Comparison of ENCODE assay signal across 1 cellular context in the genomic region with DNA sequence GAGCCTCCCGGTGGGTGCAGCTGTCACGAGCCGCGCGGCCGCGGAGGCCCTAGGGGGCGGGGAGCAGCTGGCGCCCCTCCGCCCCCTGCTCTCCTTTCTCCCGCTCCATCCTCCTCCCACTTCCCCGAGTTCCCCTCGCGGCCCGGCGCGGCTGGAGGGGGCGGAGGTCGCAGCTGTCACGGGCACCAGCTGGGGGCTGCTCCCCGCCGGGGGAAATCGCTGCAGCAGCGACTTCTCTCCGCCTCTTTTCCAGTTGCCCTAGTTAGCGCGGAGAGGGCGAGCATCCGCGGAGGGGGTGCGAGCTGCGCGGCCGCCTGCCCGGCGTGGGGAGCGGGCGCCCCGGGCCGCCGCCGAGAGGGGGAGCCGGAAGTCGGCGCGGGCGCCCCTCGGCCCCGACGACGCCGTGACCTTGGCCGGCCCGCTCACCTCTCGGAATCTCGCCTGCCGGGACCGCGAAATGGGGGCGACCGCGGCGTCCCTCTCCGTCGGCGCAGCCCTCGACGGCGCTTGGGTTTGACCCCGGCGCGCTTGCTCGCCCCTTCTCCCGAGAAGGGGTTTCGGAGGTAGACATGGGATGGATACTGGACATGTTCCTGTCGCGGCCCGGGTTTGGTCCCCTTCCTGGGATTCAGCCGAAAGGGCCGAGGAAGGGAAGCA.
TF ChIP-seq lines count a peak whose summit lies in the region.

No MANE protein-coding gene starts in this region.

TF ChIP-seq in HepG2, 621 proteins besides CTCF, POLR2A, EP300 and RAD21 (continued from another document and continues in another):
- TF ChIP-seq, protein P1, sequence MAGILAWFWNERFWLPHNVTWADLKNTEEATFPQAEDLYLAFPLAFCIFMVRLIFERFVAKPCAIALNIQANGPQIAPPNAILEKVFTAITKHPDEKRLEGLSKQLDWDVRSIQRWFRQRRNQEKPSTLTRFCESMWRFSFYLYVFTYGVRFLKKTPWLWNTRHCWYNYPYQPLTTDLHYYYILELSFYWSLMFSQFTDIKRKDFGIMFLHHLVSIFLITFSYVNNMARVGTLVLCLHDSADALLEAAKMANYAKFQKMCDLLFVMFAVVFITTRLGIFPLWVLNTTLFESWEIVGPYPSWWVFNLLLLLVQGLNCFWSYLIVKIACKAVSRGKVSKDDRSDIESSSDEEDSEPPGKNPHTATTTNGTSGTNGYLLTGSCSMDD (CRISPR knock-in tag; IDR thresholded peaks at IDR 0.05) = no peak
- no peak for TF ChIP-seq ZSCAN30 (CRISPR knock-in tag; IDR thresholded peaks at IDR 0.05)
- TF ChIP-seq ZSCAN21 (CRISPR knock-in tag; IDR thresholded peaks at IDR 0.05; ENCODE audit: borderline replicate concordance) = peak; percentile 35; the same call in 1 of the 2 replicates
- peak; percentile 62; the same call in 1 of the 2 replicates for TF ChIP-seq CCDC6 (CRISPR knock-in tag; IDR thresholded peaks at IDR 0.05)
- no peak for TF ChIP-seq ZNF557 (CRISPR knock-in tag; IDR thresholded peaks at IDR 0.05)
- no peak for TF ChIP-seq TAF15 (IDR thresholded peaks at IDR 0.05; ENCODE audit: low read depth, low read length, poor library complexity, severe bottlenecking)
- TF ChIP-seq, protein P2, sequence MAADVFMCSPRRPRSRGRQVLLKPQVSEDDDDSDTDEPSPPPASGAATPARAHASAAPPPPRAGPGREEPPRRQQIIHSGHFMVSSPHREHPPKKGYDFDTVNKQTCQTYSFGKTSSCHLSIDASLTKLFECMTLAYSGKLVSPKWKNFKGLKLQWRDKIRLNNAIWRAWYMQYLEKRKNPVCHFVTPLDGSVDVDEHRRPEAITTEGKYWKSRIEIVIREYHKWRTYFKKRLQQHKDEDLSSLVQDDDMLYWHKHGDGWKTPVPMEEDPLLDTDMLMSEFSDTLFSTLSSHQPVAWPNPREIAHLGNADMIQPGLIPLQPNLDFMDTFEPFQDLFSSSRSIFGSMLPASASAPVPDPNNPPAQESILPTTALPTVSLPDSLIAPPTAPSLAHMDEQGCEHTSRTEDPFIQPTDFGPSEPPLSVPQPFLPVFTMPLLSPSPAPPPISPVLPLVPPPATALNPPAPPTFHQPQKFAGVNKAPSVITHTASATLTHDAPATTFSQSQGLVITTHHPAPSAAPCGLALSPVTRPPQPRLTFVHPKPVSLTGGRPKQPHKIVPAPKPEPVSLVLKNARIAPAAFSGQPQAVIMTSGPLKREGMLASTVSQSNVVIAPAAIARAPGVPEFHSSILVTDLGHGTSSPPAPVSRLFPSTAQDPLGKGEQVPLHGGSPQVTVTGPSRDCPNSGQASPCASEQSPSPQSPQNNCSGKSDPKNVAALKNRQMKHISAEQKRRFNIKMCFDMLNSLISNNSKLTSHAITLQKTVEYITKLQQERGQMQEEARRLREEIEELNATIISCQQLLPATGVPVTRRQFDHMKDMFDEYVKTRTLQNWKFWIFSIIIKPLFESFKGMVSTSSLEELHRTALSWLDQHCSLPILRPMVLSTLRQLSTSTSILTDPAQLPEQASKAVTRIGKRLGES (CRISPR knock-in tag; IDR thresholded peaks at IDR 0.05; ENCODE audit: borderline replicate concordance) = no peak
- 0 out of 2 replicates have a peak, but pooled peaks have one; percentile 38 for TF ChIP-seq NRL (CRISPR knock-in tag; IDR thresholded peaks at IDR 0.05; ENCODE audit: borderline replicate concordance)
- TF ChIP-seq GFI1 (CRISPR knock-in tag; IDR thresholded peaks at IDR 0.05; ENCODE audit: borderline replicate concordance) = no peak
- no peak for TF ChIP-seq CBX2 (IDR thresholded peaks at IDR 0.05; ENCODE audit: low read depth, low read length)
- TF ChIP-seq CBX2 (CRISPR knock-in tag; IDR thresholded peaks at IDR 0.05; ENCODE audit: low read depth) = no peak
- TF ChIP-seq HNRNPH1 (optimal IDR thresholded peaks at IDR 0.05; ENCODE audit: low read depth, low read length) = no peak
- peak; percentile 16; the same call in 1 of the 2 replicates for TF ChIP-seq ZNF784 (CRISPR knock-in tag; IDR thresholded peaks at IDR 0.05; ENCODE audit: borderline replicate concordance)
- TF ChIP-seq SKIL (CRISPR knock-in tag; IDR thresholded peaks at IDR 0.05; ENCODE audit: borderline replicate concordance) = no peak
- no peak for TF ChIP-seq MBNL3 (CRISPR knock-in tag; conservative IDR thresholded peaks at IDR 0.05)
- TF ChIP-seq FOXK2 (IDR thresholded peaks at IDR 0.05) = no peak
- no peak for TF ChIP-seq ZNF704 (CRISPR knock-in tag; IDR thresholded peaks at IDR 0.05; ENCODE audit: borderline replicate concordance)
- TF ChIP-seq SKI (IDR thresholded peaks at IDR 0.05; ENCODE audit: partially characterized antibody) = peak; percentile 17
- peak; percentile 58; the same call in 1 of the 2 replicates for TF ChIP-seq ARNT2 (CRISPR knock-in tag; IDR thresholded peaks at IDR 0.05; ENCODE audit: low read depth)
- TF ChIP-seq MXD3 (CRISPR knock-in tag; IDR thresholded peaks at IDR 0.05) = peak; percentile 64; the same call in 1 of the 2 replicates
- no peak for TF ChIP-seq NAIF1 (CRISPR knock-in tag; IDR thresholded peaks at IDR 0.05; ENCODE audit: borderline replicate concordance)
- TF ChIP-seq ATF5 (CRISPR knock-in tag; IDR thresholded peaks at IDR 0.05; ENCODE audit: low read depth) = no peak
- TF ChIP-seq ATAD3A (CRISPR knock-in tag; IDR thresholded peaks at IDR 0.05) = no peak
- TF ChIP-seq, protein P3, sequence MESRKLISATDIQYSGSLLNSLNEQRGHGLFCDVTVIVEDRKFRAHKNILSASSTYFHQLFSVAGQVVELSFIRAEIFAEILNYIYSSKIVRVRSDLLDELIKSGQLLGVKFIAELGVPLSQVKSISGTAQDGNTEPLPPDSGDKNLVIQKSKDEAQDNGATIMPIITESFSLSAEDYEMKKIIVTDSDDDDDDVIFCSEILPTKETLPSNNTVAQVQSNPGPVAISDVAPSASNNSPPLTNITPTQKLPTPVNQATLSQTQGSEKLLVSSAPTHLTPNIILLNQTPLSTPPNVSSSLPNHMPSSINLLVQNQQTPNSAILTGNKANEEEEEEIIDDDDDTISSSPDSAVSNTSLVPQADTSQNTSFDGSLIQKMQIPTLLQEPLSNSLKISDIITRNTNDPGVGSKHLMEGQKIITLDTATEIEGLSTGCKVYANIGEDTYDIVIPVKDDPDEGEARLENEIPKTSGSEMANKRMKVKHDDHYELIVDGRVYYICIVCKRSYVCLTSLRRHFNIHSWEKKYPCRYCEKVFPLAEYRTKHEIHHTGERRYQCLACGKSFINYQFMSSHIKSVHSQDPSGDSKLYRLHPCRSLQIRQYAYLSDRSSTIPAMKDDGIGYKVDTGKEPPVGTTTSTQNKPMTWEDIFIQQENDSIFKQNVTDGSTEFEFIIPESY (CRISPR knock-in tag; IDR thresholded peaks at IDR 0.05) = no peak
- TF ChIP-seq KDM1A (CRISPR knock-in tag; IDR thresholded peaks at IDR 0.05) = no peak
- no peak for TF ChIP-seq CEBPG (CRISPR knock-in tag; IDR thresholded peaks at IDR 0.05)
- no peak for TF ChIP-seq SALL2 (CRISPR knock-in tag; IDR thresholded peaks at IDR 0.05)
- no peak for TF ChIP-seq SP4 (CRISPR knock-in tag; IDR thresholded peaks at IDR 0.05)
- no peak for TF ChIP-seq ZNF781 (CRISPR knock-in tag; IDR thresholded peaks at IDR 0.05; ENCODE audit: borderline replicate concordance, not compliant biosample characterization)
- TF ChIP-seq CEBPB (IDR thresholded peaks at IDR 0.05; ENCODE audit: borderline replicate concordance, low read depth, low read length) = no peak
- TF ChIP-seq JUND (CRISPR knock-in tag; IDR thresholded peaks at IDR 0.05) = no peak
- peak; percentile 49; the same call in 1 of the 2 replicates for TF ChIP-seq SPEN (CRISPR knock-in tag; IDR thresholded peaks at IDR 0.05; ENCODE audit: low read depth)
- no peak for TF ChIP-seq ZNF441 (CRISPR knock-in tag; IDR thresholded peaks at IDR 0.05; ENCODE audit: borderline replicate concordance)
- TF ChIP-seq ZFAT (CRISPR knock-in tag; conservative IDR thresholded peaks at IDR 0.05) = no peak
- TF ChIP-seq, protein P4, sequence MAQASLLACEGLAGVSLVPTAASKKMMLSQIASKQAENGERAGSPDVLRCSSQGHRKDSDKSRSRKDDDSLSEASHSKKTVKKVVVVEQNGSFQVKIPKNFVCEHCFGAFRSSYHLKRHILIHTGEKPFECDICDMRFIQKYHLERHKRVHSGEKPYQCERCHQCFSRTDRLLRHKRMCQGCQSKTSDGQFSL (CRISPR knock-in tag; IDR thresholded peaks at IDR 0.05) = no peak
- TF ChIP-seq, protein P5, sequence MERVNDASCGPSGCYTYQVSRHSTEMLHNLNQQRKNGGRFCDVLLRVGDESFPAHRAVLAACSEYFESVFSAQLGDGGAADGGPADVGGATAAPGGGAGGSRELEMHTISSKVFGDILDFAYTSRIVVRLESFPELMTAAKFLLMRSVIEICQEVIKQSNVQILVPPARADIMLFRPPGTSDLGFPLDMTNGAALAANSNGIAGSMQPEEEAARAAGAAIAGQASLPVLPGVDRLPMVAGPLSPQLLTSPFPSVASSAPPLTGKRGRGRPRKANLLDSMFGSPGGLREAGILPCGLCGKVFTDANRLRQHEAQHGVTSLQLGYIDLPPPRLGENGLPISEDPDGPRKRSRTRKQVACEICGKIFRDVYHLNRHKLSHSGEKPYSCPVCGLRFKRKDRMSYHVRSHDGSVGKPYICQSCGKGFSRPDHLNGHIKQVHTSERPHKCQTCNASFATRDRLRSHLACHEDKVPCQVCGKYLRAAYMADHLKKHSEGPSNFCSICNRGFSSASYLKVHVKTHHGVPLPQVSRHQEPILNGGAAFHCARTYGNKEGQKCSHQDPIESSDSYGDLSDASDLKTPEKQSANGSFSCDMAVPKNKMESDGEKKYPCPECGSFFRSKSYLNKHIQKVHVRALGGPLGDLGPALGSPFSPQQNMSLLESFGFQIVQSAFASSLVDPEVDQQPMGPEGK (CRISPR knock-in tag; IDR thresholded peaks at IDR 0.05) = peak; percentile 78
- TF ChIP-seq SOX13 (IDR thresholded peaks at IDR 0.05) = no peak
- no peak for TF ChIP-seq SOX13 (CRISPR knock-in tag; conservative IDR thresholded peaks at IDR 0.05 in 1 of 2, IDR thresholded peaks at IDR 0.05 in 1 of 2)
- TF ChIP-seq SRSF4 (IDR thresholded peaks at IDR 0.05; ENCODE audit: low read depth, low read length, poor library complexity, severe bottlenecking) = no peak
- TF ChIP-seq AHR (CRISPR knock-in tag; IDR thresholded peaks at IDR 0.05) = no peak
- no peak for TF ChIP-seq ADNP (CRISPR knock-in tag; IDR thresholded peaks at IDR 0.05)
- no peak for TF ChIP-seq POLR2AphosphoS5 (IDR thresholded peaks at IDR 0.05; ENCODE audit: low read depth, low read length)
- TF ChIP-seq SNRNP70 (IDR thresholded peaks at IDR 0.05; ENCODE audit: low read depth, low read length) = no peak
- no peak for TF ChIP-seq ZNF30 (CRISPR knock-in tag; IDR thresholded peaks at IDR 0.05)
- TF ChIP-seq ZNF629 (CRISPR knock-in tag; conservative IDR thresholded peaks at IDR 0.05) = no peak
- peak; percentile 14; the same call in 1 of the 2 replicates for TF ChIP-seq SRY (CRISPR knock-in tag; IDR thresholded peaks at IDR 0.05)
- TF ChIP-seq ZNF121 (CRISPR knock-in tag; IDR thresholded peaks at IDR 0.05) = no peak
- 0 out of 2 replicates have a peak, but pooled peaks have one; percentile 6 for TF ChIP-seq ZNF619 (CRISPR knock-in tag; IDR thresholded peaks at IDR 0.05)
- TF ChIP-seq, protein P6, sequence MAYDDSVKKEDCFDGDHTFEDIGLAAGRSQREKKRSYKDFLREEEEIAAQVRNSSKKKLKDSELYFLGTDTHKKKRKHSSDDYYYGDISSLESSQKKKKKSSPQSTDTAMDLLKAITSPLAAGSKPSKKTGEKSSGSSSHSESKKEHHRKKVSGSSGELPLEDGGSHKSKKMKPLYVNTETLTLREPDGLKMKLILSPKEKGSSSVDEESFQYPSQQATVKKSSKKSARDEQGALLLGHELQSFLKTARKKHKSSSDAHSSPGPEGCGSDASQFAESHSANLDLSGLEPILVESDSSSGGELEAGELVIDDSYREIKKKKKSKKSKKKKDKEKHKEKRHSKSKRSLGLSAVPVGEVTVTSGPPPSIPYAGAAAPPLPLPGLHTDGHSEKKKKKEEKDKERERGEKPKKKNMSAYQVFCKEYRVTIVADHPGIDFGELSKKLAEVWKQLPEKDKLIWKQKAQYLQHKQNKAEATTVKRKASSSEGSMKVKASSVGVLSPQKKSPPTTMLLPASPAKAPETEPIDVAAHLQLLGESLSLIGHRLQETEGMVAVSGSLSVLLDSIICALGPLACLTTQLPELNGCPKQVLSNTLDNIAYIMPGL (CRISPR knock-in tag; IDR thresholded peaks at IDR 0.05; ENCODE audit: borderline replicate concordance in 1 of 2, low read depth in 1 of 2) = peak; percentile 6 to 67; a peak in 2 of 4 replicates
- 0 out of 2 replicates have a peak, but pooled peaks have one; percentile 11 for TF ChIP-seq ZNF788 (CRISPR knock-in tag; IDR thresholded peaks at IDR 0.05; ENCODE audit: borderline replicate concordance)
- TF ChIP-seq ZNF24 (IDR thresholded peaks at IDR 0.05) = no peak
